ENCODE assay signal across 1 cellular context in the genomic region with DNA sequence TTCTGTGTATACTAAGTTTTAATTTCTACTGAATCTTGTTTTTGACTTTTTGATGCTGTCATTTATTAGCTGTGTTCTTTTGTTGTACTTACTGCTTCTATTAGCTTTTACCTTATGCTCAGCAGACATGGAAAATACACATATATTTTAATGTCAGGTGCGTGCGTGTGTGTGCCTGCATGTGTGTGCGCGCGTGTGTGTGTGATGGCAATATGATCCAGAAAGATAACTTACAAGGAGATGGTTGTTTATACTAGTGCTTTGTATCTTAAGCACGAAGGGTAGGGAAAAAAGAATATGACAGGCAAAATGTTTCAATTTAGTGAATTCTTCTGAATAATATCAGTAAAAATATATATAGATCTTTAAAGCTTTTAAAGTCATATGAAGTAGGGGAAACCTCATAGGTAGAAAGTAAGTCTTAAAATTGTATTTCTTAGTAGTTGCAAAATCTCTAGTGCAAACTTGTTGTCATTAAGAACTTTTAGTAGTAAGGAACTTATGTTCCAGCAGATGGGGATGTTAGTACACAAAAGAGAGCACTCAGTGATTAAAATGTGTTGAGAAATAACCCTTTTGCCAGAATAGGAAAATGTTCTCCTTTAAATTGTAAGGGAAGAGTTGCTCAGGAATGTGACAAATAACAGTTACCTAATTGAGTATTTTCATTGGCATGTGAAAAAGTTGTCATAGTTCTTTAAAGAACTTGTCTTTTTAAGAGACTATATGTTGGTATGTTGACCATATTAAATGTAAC.
TF ChIP-seq lines count a peak whose summit lies in the region.

No MANE protein-coding gene starts in this region.

TF ChIP-seq in GM23338, 12 proteins besides CTCF, POLR2A, EP300 and RAD21 (continued from another document):
- TF ChIP-seq CREB1 (CRISPR knock-in tag; IDR thresholded peaks at IDR 0.05; ENCODE audit: low read depth) (no peak), STAT1 (IDR thresholded peaks at IDR 0.05; ENCODE audit: unreplicated experiment) (no peak), EZH2phosphoT487 (IDR thresholded peaks at IDR 0.05; ENCODE audit: unreplicated experiment) (no peak), EZH2 (IDR thresholded peaks at IDR 0.05; ENCODE audit: low read depth, unreplicated experiment) (no peak), NANOG (IDR thresholded peaks at IDR 0.05; ENCODE audit: borderline replicate concordance) (no peak), JUNB (IDR thresholded peaks at IDR 0.05; ENCODE audit: unreplicated experiment) (no peak), ZNF331 (CRISPR knock-in tag; IDR thresholded peaks at IDR 0.05; ENCODE audit: low read depth) (no peak)
- TF ChIP-seq, protein P1, sequence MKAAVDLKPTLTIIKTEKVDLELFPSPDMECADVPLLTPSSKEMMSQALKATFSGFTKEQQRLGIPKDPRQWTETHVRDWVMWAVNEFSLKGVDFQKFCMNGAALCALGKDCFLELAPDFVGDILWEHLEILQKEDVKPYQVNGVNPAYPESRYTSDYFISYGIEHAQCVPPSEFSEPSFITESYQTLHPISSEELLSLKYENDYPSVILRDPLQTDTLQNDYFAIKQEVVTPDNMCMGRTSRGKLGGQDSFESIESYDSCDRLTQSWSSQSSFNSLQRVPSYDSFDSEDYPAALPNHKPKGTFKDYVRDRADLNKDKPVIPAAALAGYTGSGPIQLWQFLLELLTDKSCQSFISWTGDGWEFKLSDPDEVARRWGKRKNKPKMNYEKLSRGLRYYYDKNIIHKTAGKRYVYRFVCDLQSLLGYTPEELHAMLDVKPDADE (IDR thresholded peaks at IDR 0.05): no peak
- TF ChIP-seq, protein P2, sequence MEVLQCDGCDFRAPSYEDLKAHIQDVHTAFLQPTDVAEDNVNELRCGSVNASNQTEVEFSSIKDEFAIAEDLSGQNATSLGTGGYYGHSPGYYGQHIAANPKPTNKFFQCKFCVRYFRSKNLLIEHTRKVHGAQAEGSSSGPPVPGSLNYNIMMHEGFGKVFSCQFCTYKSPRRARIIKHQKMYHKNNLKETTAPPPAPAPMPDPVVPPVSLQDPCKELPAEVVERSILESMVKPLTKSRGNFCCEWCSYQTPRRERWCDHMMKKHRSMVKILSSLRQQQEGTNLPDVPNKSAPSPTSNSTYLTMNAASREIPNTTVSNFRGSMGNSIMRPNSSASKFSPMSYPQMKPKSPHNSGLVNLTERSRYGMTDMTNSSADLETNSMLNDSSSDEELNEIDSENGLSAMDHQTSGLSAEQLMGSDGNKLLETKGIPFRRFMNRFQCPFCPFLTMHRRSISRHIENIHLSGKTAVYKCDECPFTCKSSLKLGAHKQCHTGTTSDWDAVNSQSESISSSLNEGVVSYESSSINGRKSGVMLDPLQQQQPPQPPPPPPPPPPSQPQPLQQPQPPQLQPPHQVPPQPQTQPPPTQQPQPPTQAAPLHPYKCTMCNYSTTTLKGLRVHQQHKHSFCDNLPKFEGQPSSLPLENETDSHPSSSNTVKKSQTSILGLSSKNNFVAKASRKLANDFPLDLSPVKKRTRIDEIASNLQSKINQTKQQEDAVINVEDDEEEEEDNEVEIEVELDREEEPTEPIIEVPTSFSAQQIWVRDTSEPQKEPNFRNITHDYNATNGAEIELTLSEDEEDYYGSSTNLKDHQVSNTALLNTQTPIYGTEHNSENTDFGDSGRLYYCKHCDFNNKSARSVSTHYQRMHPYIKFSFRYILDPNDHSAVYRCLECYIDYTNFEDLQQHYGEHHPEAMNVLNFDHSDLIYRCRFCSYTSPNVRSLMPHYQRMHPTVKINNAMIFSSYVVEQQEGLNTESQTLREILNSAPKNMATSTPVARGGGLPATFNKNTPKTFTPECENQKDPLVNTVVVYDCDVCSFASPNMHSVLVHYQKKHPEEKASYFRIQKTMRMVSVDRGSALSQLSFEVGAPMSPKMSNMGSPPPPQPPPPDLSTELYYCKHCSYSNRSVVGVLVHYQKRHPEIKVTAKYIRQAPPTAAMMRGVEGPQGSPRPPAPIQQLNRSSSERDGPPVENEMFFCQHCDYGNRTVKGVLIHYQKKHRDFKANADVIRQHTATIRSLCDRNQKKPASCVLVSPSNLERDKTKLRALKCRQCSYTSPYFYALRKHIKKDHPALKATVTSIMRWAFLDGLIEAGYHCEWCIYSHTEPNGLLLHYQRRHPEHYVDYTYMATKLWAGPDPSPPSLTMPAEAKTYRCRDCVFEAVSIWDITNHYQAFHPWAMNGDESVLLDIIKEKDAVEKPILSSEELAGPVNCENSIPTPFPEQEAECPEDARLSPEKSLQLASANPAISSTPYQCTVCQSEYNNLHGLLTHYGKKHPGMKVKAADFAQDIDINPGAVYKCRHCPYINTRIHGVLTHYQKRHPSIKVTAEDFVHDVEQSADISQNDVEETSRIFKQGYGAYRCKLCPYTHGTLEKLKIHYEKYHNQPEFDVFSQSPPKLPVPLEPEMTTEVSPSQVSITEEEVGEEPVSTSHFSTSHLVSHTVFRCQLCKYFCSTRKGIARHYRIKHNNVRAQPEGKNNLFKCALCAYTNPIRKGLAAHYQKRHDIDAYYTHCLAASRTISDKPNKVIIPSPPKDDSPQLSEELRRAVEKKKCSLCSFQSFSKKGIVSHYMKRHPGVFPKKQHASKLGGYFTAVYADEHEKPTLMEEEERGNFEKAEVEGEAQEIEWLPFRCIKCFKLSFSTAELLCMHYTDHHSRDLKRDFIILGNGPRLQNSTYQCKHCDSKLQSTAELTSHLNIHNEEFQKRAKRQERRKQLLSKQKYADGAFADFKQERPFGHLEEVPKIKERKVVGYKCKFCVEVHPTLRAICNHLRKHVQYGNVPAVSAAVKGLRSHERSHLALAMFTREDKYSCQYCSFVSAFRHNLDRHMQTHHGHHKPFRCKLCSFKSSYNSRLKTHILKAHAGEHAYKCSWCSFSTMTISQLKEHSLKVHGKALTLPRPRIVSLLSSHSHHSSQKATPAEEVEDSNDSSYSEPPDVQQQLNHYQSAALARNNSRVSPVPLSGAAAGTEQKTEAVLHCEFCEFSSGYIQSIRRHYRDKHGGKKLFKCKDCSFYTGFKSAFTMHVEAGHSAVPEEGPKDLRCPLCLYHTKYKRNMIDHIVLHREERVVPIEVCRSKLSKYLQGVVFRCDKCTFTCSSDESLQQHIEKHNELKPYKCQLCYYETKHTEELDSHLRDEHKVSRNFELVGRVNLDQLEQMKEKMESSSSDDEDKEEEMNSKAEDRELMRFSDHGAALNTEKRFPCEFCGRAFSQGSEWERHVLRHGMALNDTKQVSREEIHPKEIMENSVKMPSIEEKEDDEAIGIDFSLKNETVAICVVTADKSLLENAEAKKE (CRISPR knock-in tag; IDR thresholded peaks at IDR 0.05): no peak
